ENCODE assay signal across 32 cellular contexts in the genomic region with DNA sequence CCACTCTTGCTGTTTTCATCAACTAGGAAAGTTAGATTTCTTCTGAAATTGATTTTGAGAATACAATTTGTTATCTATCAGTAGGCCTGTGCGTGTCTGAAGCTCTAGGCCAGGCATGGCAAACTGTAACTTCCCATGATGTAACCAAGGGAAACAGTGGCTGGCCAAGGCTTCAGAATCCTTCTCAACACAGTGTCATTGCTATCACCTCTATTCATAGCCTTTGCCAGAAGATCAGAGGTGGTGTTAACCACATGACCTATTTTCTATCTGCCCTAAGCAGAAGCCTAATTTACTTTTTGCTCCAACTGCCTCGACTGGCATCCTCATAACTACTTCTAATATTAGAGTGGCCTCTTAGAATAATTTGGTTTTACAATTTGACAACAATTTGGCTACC. TPM values are rescaled to one million over a fixed set of nuclear protein-coding genes. Genes with fewer than 3 reads are reported as not detected.
A peak's percentile ranks its signal among the peaks of the same experiment; 100 is the strongest.
DNase-seq lines count a peak whose midpoint lies in the region; TF ChIP-seq lines count a peak whose summit lies in the region.
"Had no signal": no experiment of that assay in that cellular context is flagged by ENCODE, and none has a peak within 500 bp of the region (broad histone marks: within the 10 kb centered on the region; RNA-seq: fewer than 3 reads in every experiment).

No MANE protein-coding gene starts in this region.

- CTCF ChIA-PET in Calu3 (lab: Charles Lee), result interaction anchor here (1.0 to 1.3 kb wide), 2 partner anchors 10 to 73 kb away, joined by 4 to 5 read pairs; no protein-coding TSS in a partner anchor

- H3K27me3 ChIP-seq in breast epithelium (no peaks in the 10 kb centered on the region), hepatocyte (no peaks in the 10 kb centered on the region), osteoblast (ENCODE audit: insufficient read depth, low read length) (no peaks in the 10 kb centered on the region)
- H3K27me3 ChIP-seq: gastroesophageal sphincter, ovary, spleen, vagina had no signal

- no peak for DNase-seq in Calu3
- no peak for DNase-seq in breast epithelium (ENCODE audit: low spot score in 2 of 2)
- DNase-seq in hepatocyte (ENCODE audit: low spot score), result no peak
- no peak for DNase-seq in osteoblast (ENCODE audit: insufficient read length, low spot score, missing footprints)
- DNase-seq in stimulated activated CD8-positive, alpha-beta memory T cell treated with anti-CD3 and anti-CD28 coated beads, Interleukin-4, amount 100 ng/mL, for 48 hours, result no peak
- no peak for DNase-seq in DMS53 treated with DMSO at 0.1 percent for 48 hours (lab: John Stamatoyannopoulos, UW; ENCODE audit: unreplicated experiment)
- DNase-seq in GM20000 (ENCODE audit: low spot score), result no peak
- DNase-seq in HPDE6-E6E7 (ENCODE audit: extremely low spot score), result no peak
- DNase-seq: activated CD4-positive, alpha-beta T cell treated with anti-CD3 and anti-CD28 coated beads, Interleukin-2, amount 50 U/mL, for 4 hours; activated naive CD4-positive, alpha-beta T cell; activated T-cell treated with anti-CD3 and anti-CD28 coated beads, Interleukin-2, amount 50 U/mL, for 48 hours; CD4-positive, CD25-positive, alpha-beta regulatory T cell; HFFc6; NCI-H1048; NCI-H1694; NCI-H446 treated with DMSO at 0.1 percent for 48 hours; NCI-H82; nephron progenitor cell; ovary; retina; SK-N-SH; spleen; stimulated activated CD4-positive, alpha-beta T cell treated with anti-CD3 and anti-CD28 coated beads, Interleukin-2, amount 100 ng/mL, for 24 hours; stimulated activated naive CD8-positive, alpha-beta T cell treated with anti-CD3 and anti-CD28 coated beads, Interleukin-15, amount 100 ng/mL, for 72 hours; T-helper 17 cell had no signal

- no peak overlapping the region for H2AFZ ChIP-seq in hepatocyte
- H2AFZ ChIP-seq in osteoblast (ENCODE audit: low read length), result peak overlapping the region; percentile 34

- peak overlapping the region; percentile 73 for H3K27ac Mint-ChIP-seq in Calu3 (ENCODE audit: unreplicated experiment)
- H3K27ac Mint-ChIP-seq: CD4-positive, CD25-positive, alpha-beta regulatory T cell; HFFc6; IgD-negative memory B cell; nephron progenitor cell; stimulated activated naive CD8-positive, alpha-beta T cell treated with anti-CD3 and anti-CD28 coated beads, Interleukin-15, amount 100 ng/mL, for 72 hours; T-helper 17 cell had no signal

- no peaks in the 10 kb centered on the region for H3K27me3 Mint-ChIP-seq in Calu3 (ENCODE audit: unreplicated experiment)
- H3K27me3 Mint-ChIP-seq: IgD-negative memory B cell; stimulated activated naive CD8-positive, alpha-beta T cell treated with anti-CD3 and anti-CD28 coated beads, Interleukin-15, amount 100 ng/mL, for 72 hours had no signal

- H3K79me2 ChIP-seq in hepatocyte (peaks cover 14% of the 10 kb centered on the region), osteoblast (ENCODE audit: insufficient read depth, low read length) (no peaks in the 10 kb centered on the region)

- H3K27ac ChIP-seq in breast epithelium, result peak overlapping the region; percentile 78 to 80
- H3K27ac ChIP-seq in hepatocyte, result peak overlapping the region; percentile 86
- H3K27ac ChIP-seq in osteoblast (ENCODE audit: low read depth, low read length), result no peak overlapping the region
- H3K27ac ChIP-seq: A549, gastroesophageal sphincter, ovary, spleen, thoracic aorta, vagina had no signal

- TF ChIP-seq CTCF in Calu3 (IDR thresholded peaks at IDR 0.05; ENCODE audit: unreplicated experiment) (no peak), breast epithelium (IDR thresholded peaks at IDR 0.05) (no peak), hepatocyte (IDR thresholded peaks at IDR 0.05; ENCODE audit: poor library complexity) (no peak), osteoblast (IDR thresholded peaks at IDR 0.05; ENCODE audit: extremely low read depth, low read depth, low read length) (no peak), GM20000 (IDR thresholded peaks at IDR 0.05; ENCODE audit: extremely low read depth, missing control alignments) (no peak)

- no peak for TF ChIP-seq POLR2A in breast epithelium (IDR thresholded peaks at IDR 0.05)

- H4K20me1 ChIP-seq in hepatocyte (ENCODE audit: insufficient read depth, poor library complexity, severe bottlenecking), result no peaks in the 10 kb centered on the region
- no peaks in the 10 kb centered on the region for H4K20me1 ChIP-seq in osteoblast (ENCODE audit: insufficient read depth, low read length)

- H3K4me3 ChIP-seq in breast epithelium (peak overlapping the region in 2 of 3 donors; percentile 44), hepatocyte (no peak overlapping the region), osteoblast (ENCODE audit: insufficient read depth, low read length) (no peak overlapping the region)
- H3K4me3 ChIP-seq: A549, gastroesophageal sphincter, ovary, spleen, thoracic aorta, vagina had no signal

- H3K4me1 Mint-ChIP-seq in Calu3 (ENCODE audit: low read depth, unreplicated experiment), result peaks cover 40% of the 10 kb centered on the region
- H3K4me1 Mint-ChIP-seq: CD4-positive, CD25-positive, alpha-beta regulatory T cell had no signal

- H3K4me1 ChIP-seq in breast epithelium (peaks cover 0 to 8% of the 10 kb centered on the region in 2 donors), hepatocyte (ENCODE audit: insufficient read depth) (no peaks in the 10 kb centered on the region), osteoblast (ENCODE audit: insufficient read depth, low read length) (no peaks in the 10 kb centered on the region)
- H3K4me1 ChIP-seq: A549, gastroesophageal sphincter, spleen had no signal

- WGBS in hepatocyte (ENCODE audit: low lambda C conversion rate, missing lambda C conversion rate), result 94% methylated on average over 2 of the region's 2 CpGs

- peak overlapping the region; percentile 75 for H3K4me3 Mint-ChIP-seq in Calu3 (ENCODE audit: low read depth, unreplicated experiment)
- H3K4me3 Mint-ChIP-seq: CD4-positive, CD25-positive, alpha-beta regulatory T cell; HFFc6; IgD-negative memory B cell; nephron progenitor cell; stimulated activated naive CD8-positive, alpha-beta T cell treated with anti-CD3 and anti-CD28 coated beads, Interleukin-15, amount 100 ng/mL, for 72 hours; T-helper 17 cell had no signal

- H3K36me3 Mint-ChIP-seq in Calu3 (ENCODE audit: insufficient read depth, unreplicated experiment), result peaks cover 57% of the 10 kb centered on the region
- H3K36me3 Mint-ChIP-seq: CD4-positive, CD25-positive, alpha-beta regulatory T cell; IgD-negative memory B cell had no signal

- intact Hi-C loops in Calu3 (cut with micrococcal nuclease; ENCODE audit: unreplicated experiment), result no loop called here
- intact Hi-C loops in breast epithelium (cut with DNase I; ENCODE audit: low total_unique reads), result no loop called here

- peak overlapping the region; percentile 65 for H3K4me2 ChIP-seq in hepatocyte
- H3K4me2 ChIP-seq in osteoblast (ENCODE audit: insufficient read depth, low read length), result no peak overlapping the region
- H3K4me2 ChIP-seq: A549, SK-N-SH had no signal

- H3K36me3 ChIP-seq in breast epithelium (no peaks in the 10 kb centered on the region), hepatocyte (replicated peaks; ENCODE audit: insufficient read depth, low read depth) (no peaks in the 10 kb centered on the region), osteoblast (ENCODE audit: insufficient read depth, low read length) (no peaks in the 10 kb centered on the region)
- H3K36me3 ChIP-seq: gastroesophageal sphincter, ovary, spleen, thoracic aorta, vagina had no signal

- BruUV-seq in Calu3 (replicated peaks; lab: Mats Ljungman, UMichigan), result no TSS peak

- H3K9me3 Mint-ChIP-seq in Calu3 (ENCODE audit: low read depth, unreplicated experiment), result no peaks in the 10 kb centered on the region
- H3K9me3 Mint-ChIP-seq: HFFc6; IgD-negative memory B cell; stimulated activated naive CD8-positive, alpha-beta T cell treated with anti-CD3 and anti-CD28 coated beads, Interleukin-15, amount 100 ng/mL, for 72 hours had no signal

- H3K9me3 ChIP-seq in breast epithelium, result no peaks in the 10 kb centered on the region
- no peaks in the 10 kb centered on the region for H3K9me3 ChIP-seq in hepatocyte (ENCODE audit: low read depth)
- H3K9me3 ChIP-seq in osteoblast (ENCODE audit: low read depth, low read length), result no peaks in the 10 kb centered on the region
- H3K9me3 ChIP-seq: A549, gastroesophageal sphincter, ovary, SK-N-SH, spleen, thoracic aorta, vagina had no signal

- H3K9me2 ChIP-seq in hepatocyte (replicated peaks; ENCODE audit: insufficient read depth), result no peaks in the 10 kb centered on the region
- H3K9me2 ChIP-seq: SK-N-SH had no signal

RNA-seq across cellular contexts. Expression of a gene that starts 2.5 kb away (rescaled TPM):
- total RNA-seq in Calu3 (2022) (50.0 and 84.8 TPM in 2 replicates), breast epithelium (10 to 100 TPM in 2 of 3 donors, under 1 TPM in 1; 0.16 to 46.1 (median 16.7) TPM), hepatocyte (37.4 and 41.1 TPM in 2 replicates), osteoblast (under 0.01 TPM in 2 replicates)
- polyA plus RNA-seq in hepatocyte, result 20.3 and 21.0 TPM in 2 replicates
- total RNA-seq: CD4-positive, CD25-positive, alpha-beta regulatory T cell; dermis microvascular lymphatic vessel endothelial cell; H1; spleen; T-helper 17 cell had no signal
- polyA plus RNA-seq: CD4-positive, CD25-positive, alpha-beta regulatory T cell; H1; IgD-negative memory B cell; ovary had no signal

Comparison
In these comparisons a context has a peak if more than half of its experiments do, and no peak if none do; other contexts are left out.
1. H3K4me3 ChIP-seq: peak in breast epithelium (2 of 3); none in hepatocyte (single experiment) and osteoblast (single experiment).